ENCODE assay signal across 8 cellular contexts in the genomic region with DNA sequence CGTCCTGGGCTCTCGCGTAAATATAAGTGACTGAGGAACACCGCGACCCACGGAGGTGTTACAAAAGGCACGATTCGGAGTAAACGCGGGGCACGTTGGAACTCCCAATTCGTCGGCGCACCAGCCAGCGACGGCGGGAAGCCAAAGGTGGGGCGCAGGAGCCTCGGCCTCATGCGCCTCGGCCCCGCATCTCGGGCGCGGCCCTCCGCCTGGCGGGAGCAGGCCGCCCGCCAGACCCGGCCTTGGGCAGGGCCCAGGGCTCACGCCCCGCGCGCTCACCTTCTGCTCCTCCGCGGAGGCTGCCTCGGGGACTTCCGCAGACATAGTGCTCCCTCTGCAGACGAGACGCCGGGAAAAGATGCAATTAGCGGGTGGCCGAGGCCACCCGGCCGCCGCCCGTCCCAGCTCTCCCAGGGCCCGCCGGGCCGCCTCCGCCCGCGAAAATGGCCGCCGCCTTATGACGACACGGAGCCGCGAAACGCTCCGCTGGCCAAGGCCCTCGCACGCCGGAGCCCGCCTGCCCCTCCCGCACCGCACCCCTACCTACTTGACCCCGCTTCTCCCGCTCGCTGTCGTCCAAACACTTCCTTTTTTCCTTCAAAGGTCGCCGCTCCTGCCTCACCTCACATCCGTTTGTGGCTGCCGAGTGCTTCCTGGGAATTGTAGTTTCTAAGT. TPM values are rescaled to one million over a fixed set of nuclear protein-coding genes. Genes with fewer than 3 reads are reported as not detected.
A peak's percentile ranks its signal among the peaks of the same experiment; 100 is the strongest.
DNase-seq lines count a peak whose midpoint lies in the region; ATAC-seq, FAIRE-seq and TF ChIP-seq lines count a peak whose summit lies in the region.

A gene with protein sequence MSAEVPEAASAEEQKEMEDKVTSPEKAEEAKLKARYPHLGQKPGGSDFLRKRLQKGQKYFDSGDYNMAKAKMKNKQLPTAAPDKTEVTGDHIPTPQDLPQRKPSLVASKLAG (minus strand): TSS at position 462 of the 675 bp plus-strand sequence. CDS start 138 bp downstream, at position 324.

- no TSS peak for BruUV-seq in Calu3 (replicated peaks; lab: Mats Ljungman, UMichigan)
- BruUV-seq in endothelial cell of umbilical vein (replicated peaks; lab: Mats Ljungman, UMichigan) = no TSS peak

- H3K4me2 ChIP-seq in OCI-LY1 (ENCODE audit: low read length) = peak within 1 kb of the TSS; percentile 92
- H3K4me2 ChIP-seq in endothelial cell of umbilical vein (ENCODE audit: insufficient read depth, low read length) = peak within 1 kb of the TSS; percentile 96

- H3K27me3 ChIP-seq in HUES6 (ENCODE audit: control insufficient read depth, insufficient read depth, low read length) (no peaks in the 10 kb centered on the region), OCI-LY1 (ENCODE audit: insufficient read depth, low read length) (no peaks in the 10 kb centered on the region), endothelial cell of umbilical vein (ENCODE audit: control insufficient read depth in 2 of 2, insufficient read depth in 2 of 2, low read length in 2 of 2) (no peaks in the 10 kb centered on the region)

- H3K9me1 ChIP-seq in endothelial cell of umbilical vein (replicated peaks; ENCODE audit: control insufficient read depth, extremely low read depth, insufficient read depth, low read length) = no peaks in the 10 kb centered on the region

- peak; percentile 73 for ATAC-seq in GM21423 (IDR thresholded peaks at IDR 0.05; ENCODE audit: unreplicated experiment)

- DNase-seq in Calu3 = peak; percentile 91
- peak; percentile 90 for DNase-seq in activated CD8-positive, alpha-beta memory T cell treated with anti-CD3 and anti-CD28 coated beads, Interleukin-2, amount 50 U/mL, for 48 hours
- peak; percentile 86 for DNase-seq in endothelial cell of umbilical vein (ENCODE audit: low read depth, low spot score)
- DNase-seq in middle frontal gyrus (ENCODE audit: extremely low spot score, low spot score) = peak; percentile 80
- peak; percentile 45 to 52 for DNase-seq in stimulated activated CD8-positive, alpha-beta memory T cell treated with anti-CD3 and anti-CD28 coated beads, Interleukin-4, amount 100 ng/mL, for 1 hour (ENCODE audit: low read depth in 2 of 2, low spot score in 1 of 2)

- H3K4me3 Mint-ChIP-seq in Calu3 (ENCODE audit: low read depth, unreplicated experiment) = peak within 1 kb of the TSS; percentile 65

- TF ChIP-seq POLR2A in endothelial cell of umbilical vein (IDR thresholded peaks at IDR 0.05; ENCODE audit: low read depth, low read length) = peak; percentile 88

- H2AFZ ChIP-seq in OCI-LY1 (ENCODE audit: low read length) (peak within 1 kb of the TSS; percentile 99), endothelial cell of umbilical vein (ENCODE audit: low read depth, low read length) (peak within 1 kb of the TSS; percentile 99)

- peaks cover 21% of the 10 kb centered on the region for H3K36me3 Mint-ChIP-seq in Calu3 (ENCODE audit: insufficient read depth, unreplicated experiment)

- CTCF ChIA-PET in Calu3 (lab: Charles Lee) (interaction anchor here (1.2 kb wide), 1 partner anchor 32 kb away, joined by 3 read pairs; no protein-coding TSS in a partner anchor), endothelial cell of umbilical vein (lab: Charles Lee) (interaction anchor here (0.9 to 1.3 kb wide), 4 partner anchors 9 to 312 kb away, joined by 3 to 8 read pairs (median 4); no protein-coding TSS in a partner anchor)

- H3K27ac ChIP-seq in HUES6 (ENCODE audit: low read depth, low read length) (peak within 1 kb of the TSS; percentile 95), OCI-LY1 (ENCODE audit: low read depth, low read length, poor library complexity, severe bottlenecking) (peak within 1 kb of the TSS; percentile 84), endothelial cell of umbilical vein (ENCODE audit: insufficient read depth, low read depth, low read length) (peak within 1 kb of the TSS; percentile 80)

- no peak for TF ChIP-seq CTCF in Calu3 (IDR thresholded peaks at IDR 0.05; ENCODE audit: unreplicated experiment)
- peak; percentile 29; the same call in 1 of the 2 replicates for TF ChIP-seq CTCF in OCI-LY1 (IDR thresholded peaks at IDR 0.05; ENCODE audit: low read length)
- TF ChIP-seq CTCF in endothelial cell of umbilical vein (IDR thresholded peaks at IDR 0.05; ENCODE audit: extremely low read depth in 1 of 2, insufficient read depth in 1 of 2, low read depth in 1 of 2, low read length in 2 of 2) = no peak

- peak within 1 kb of the TSS; percentile 93 for H3K4me3 ChIP-seq in HUES6 (ENCODE audit: low read depth, low read length)
- peak within 1 kb of the TSS; percentile 86 for H3K4me3 ChIP-seq in OCI-LY1 (ENCODE audit: low read depth, low read length, poor library complexity, severe bottlenecking)
- peak within 1 kb of the TSS; percentile 45 to 79 (median 75) for H3K4me3 ChIP-seq in endothelial cell of umbilical vein (replicated peaks in 1 of 3; ENCODE audit: insufficient read depth in 1 of 3, low read depth in 1 of 3, low read length in 3 of 3)

- dilution Hi-C loops in endothelial cell of umbilical vein (cut with MboI; ENCODE audit: extremely low pct_ligation_motif_present, low sequenced_read_pairs) = no loop called here

- H3K9ac ChIP-seq in HUES6 (ENCODE audit: low read length) (peak within 1 kb of the TSS; percentile 99), OCI-LY1 (ENCODE audit: low read length) (peak within 1 kb of the TSS; percentile 94), endothelial cell of umbilical vein (replicated peaks; ENCODE audit: extremely low read depth, insufficient read depth, low read length) (peak within 1 kb of the TSS; percentile 95)

- 0 out of 2 replicates have a peak, but pooled peaks cover 3% of the 10 kb centered on the region for H4K20me1 ChIP-seq in OCI-LY1 (ENCODE audit: insufficient read depth, low read length)
- peaks cover 3% of the 10 kb centered on the region for H4K20me1 ChIP-seq in endothelial cell of umbilical vein (replicated peaks; ENCODE audit: control insufficient read depth, extremely low read depth, insufficient read depth, low read length)

- POLR2A ChIA-PET in endothelial cell of umbilical vein (lab: Charles Lee) = no interaction called here

- FAIRE-seq in endothelial cell of umbilical vein (lab: Jason Lieb, UNC) = peak; percentile 79

- H3K4me1 Mint-ChIP-seq in Calu3 (ENCODE audit: low read depth, unreplicated experiment) = peaks cover 9% of the 10 kb centered on the region

- peaks cover 8% of the 10 kb centered on the region for H3K4me1 ChIP-seq in HUES6 (ENCODE audit: control insufficient read depth, insufficient read depth, low read length)
- H3K4me1 ChIP-seq in OCI-LY1 (ENCODE audit: insufficient read depth, low read length, severe bottlenecking) = peaks cover 44% of the 10 kb centered on the region
- peaks cover 24% of the 10 kb centered on the region for H3K4me1 ChIP-seq in endothelial cell of umbilical vein (ENCODE audit: control insufficient read depth, extremely low read depth, insufficient read depth, low read length)

- no peaks in the 10 kb centered on the region for H3K9me2 ChIP-seq in OCI-LY1 (ENCODE audit: low read depth, low read length)

- H3K36me3 ChIP-seq in HUES6 (ENCODE audit: control insufficient read depth, insufficient read depth, low read length) (peaks cover 4% of the 10 kb centered on the region; the same call in 1 of the 2 replicates), OCI-LY1 (ENCODE audit: insufficient read depth, low read length) (peaks cover 14% of the 10 kb centered on the region), endothelial cell of umbilical vein (ENCODE audit: control insufficient read depth in 2 of 2, extremely low read depth in 1 of 2, insufficient read depth in 2 of 2, low read length in 2 of 2) (peaks cover 0 to 3% of the 10 kb centered on the region in 2 experiments)

- intact Hi-C loops in Calu3 (cut with micrococcal nuclease; ENCODE audit: unreplicated experiment) (loop anchor here (5.0 to 10.0 kb wide), 3 partner anchors 109 to 314 kb away; partner anchors contain the start of gene ATOSA), endothelial cell of umbilical vein (cut with micrococcal nuclease) (loop anchor here (1.0 to 5.0 kb wide), 7 partner anchors 86 to 312 kb away; partner anchors contain the start of gene ATOSA)

- peaks cover 4% of the 10 kb centered on the region; the same call in 1 of the 2 replicates for H3F3A ChIP-seq in OCI-LY1 (ENCODE audit: insufficient read depth, low read length)

- H3K9me3 ChIP-seq in HUES6 (ENCODE audit: control insufficient read depth, insufficient read depth, low read depth, low read length) = no peaks in the 10 kb centered on the region
- H3K9me3 ChIP-seq in OCI-LY1 (ENCODE audit: low read length) = no peaks in the 10 kb centered on the region
- H3K9me3 ChIP-seq in endothelial cell of umbilical vein (replicated peaks; ENCODE audit: control insufficient read depth, insufficient read depth, low read length) = no peaks in the 10 kb centered on the region

- H3K27ac Mint-ChIP-seq in Calu3 (ENCODE audit: unreplicated experiment) = peak within 1 kb of the TSS; percentile 92

- H3K27me3 Mint-ChIP-seq in Calu3 (ENCODE audit: unreplicated experiment) = no peaks in the 10 kb centered on the region

- peaks cover 48% of the 10 kb centered on the region for H3K79me2 ChIP-seq in OCI-LY1 (ENCODE audit: insufficient read depth, low read length)
- peaks cover 48% of the 10 kb centered on the region for H3K79me2 ChIP-seq in endothelial cell of umbilical vein (ENCODE audit: control insufficient read depth, insufficient read depth, low read length)

- H3K9me3 Mint-ChIP-seq in Calu3 (ENCODE audit: low read depth, unreplicated experiment) = no peaks in the 10 kb centered on the region

TF ChIP-seq in endothelial cell of umbilical vein, 7 proteins besides CTCF, POLR2A, EP300 and RAD21 (continues in another document):
- TF ChIP-seq FOS (IDR thresholded peaks at IDR 0.05; ENCODE audit: borderline replicate concordance, insufficient read depth, low read length) = no peak
- TF ChIP-seq GATA2 (IDR thresholded peaks at IDR 0.05; ENCODE audit: insufficient read depth, insufficient read length, low read depth, low read length) = no peak
- peak; percentile 83 for TF ChIP-seq POLR2AphosphoS5 (IDR thresholded peaks at IDR 0.05; ENCODE audit: insufficient read depth, low read depth, low read length)
- TF ChIP-seq MYC (IDR thresholded peaks at IDR 0.05; ENCODE audit: low read depth, low read length) = no peak
- TF ChIP-seq, protein P1, sequence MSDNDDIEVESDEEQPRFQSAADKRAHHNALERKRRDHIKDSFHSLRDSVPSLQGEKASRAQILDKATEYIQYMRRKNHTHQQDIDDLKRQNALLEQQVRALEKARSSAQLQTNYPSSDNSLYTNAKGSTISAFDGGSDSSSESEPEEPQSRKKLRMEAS (IDR thresholded peaks at IDR 0.05; ENCODE audit: insufficient read depth, insufficient read length) = peak; percentile 47

RNA-seq across cellular contexts. Expression of the gene that starts here (rescaled TPM):
- total RNA-seq in Calu3 (2022) = 145 and 155 TPM in 2 replicates
- total RNA-seq in endothelial cell of umbilical vein = 176 and 191 TPM in 2 replicates
- 38.2 and 47.1 TPM in 2 replicates for polyA plus RNA-seq in endothelial cell of umbilical vein
- 41.7 and 41.8 TPM in 2 replicates for polyA plus RNA-seq in endothelial cell of umbilical vein (2011; cell fraction: cytosol; rRNA removed)
- polyA plus RNA-seq in endothelial cell of umbilical vein (2011; cell fraction: nucleus; rRNA removed) = 22.4 and 30.1 TPM in 2 replicates
- polyA plus RNA-seq in endothelial cell of umbilical vein (2012) = 52.1 and 68.7 TPM in 2 replicates
- 79.6 and 94.1 TPM in 2 replicates for polyA minus RNA-seq in endothelial cell of umbilical vein
- 64.3 TPM for polyA minus RNA-seq in endothelial cell of umbilical vein (2011; cell fraction: cytosol; rRNA and poly(A)+ RNA removed)
- 31.4 and 48.2 TPM in 2 replicates for polyA minus RNA-seq in endothelial cell of umbilical vein (2011; cell fraction: nucleus; rRNA and poly(A)+ RNA removed)

Comparison
In these comparisons a context has a peak if more than half of its experiments do, and no peak if none do; other contexts are left out.
1. Peak in every context shown above with its lines: DNase-seq, ATAC-seq, H3K4me3 ChIP-seq and H3K27ac ChIP-seq.